ENCODE assay signal across 19 cellular contexts in the genomic region with DNA sequence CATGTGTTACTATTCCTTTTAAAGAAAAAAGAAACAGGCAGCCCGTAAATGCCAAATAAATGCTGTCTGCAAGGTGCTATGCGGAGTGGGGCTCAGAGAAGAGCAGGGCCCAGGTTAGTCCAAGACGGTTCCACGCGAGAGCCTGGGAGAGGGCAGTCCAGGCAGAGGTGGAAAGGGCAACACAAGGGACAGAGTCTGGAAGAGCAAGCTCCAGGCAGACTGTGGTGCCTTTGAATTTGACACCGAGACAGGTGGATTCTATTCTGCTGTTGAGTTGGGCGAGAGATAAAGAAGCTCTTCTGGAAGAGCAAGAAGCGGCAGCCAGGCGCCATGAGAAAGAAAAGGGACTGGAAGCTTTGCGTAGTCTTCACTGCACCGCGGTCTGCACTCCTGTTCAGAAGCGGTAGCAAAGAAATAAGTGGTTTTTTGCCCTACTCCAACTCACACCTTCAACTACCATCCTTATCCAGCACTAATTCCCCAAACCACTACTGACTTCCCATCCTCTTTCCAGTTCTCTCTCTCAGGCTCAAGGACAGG. TPM values are rescaled to one million over a fixed set of nuclear protein-coding genes. Genes with fewer than 3 reads are reported as not detected.
DNase-seq lines count a peak whose midpoint lies in the region; ATAC-seq and TF ChIP-seq lines count a peak whose summit lies in the region.
"Had no signal": no experiment of that assay in that cellular context is flagged by ENCODE, and none has a peak within 500 bp of the region (broad histone marks: within the 10 kb centered on the region; RNA-seq: fewer than 3 reads in every experiment).

No MANE protein-coding gene starts in this region.

- no peak overlapping the region for H3K4me3 ChIP-seq in GM23248
- H3K4me3 ChIP-seq: A549, SK-N-MC, vagina had no signal

- peak overlapping the region; percentile 65 for H3K4me3 Mint-ChIP-seq in activated CD4-positive, alpha-beta T cell treated with anti-CD3 and anti-CD28 coated beads, Interleukin-2, amount 10 ng/mL, durations not matched to agents 24 days and 14 days
- H3K4me3 Mint-ChIP-seq in IgD-negative memory B cell (peak overlapping the region; percentile 32 to 87 (median 81)), natural killer cell (peak overlapping the region; percentile 84)
- H3K4me3 Mint-ChIP-seq in activated naive CD8-positive, alpha-beta T cell: peak overlapping the region; percentile 75

- intact Hi-C loops in activated CD4-positive, alpha-beta T cell treated with anti-CD3 and anti-CD28 coated beads, Interleukin-2, amount 10 ng/mL, durations not matched to agents 24 days and 14 days (cut with micrococcal nuclease): no loop called here
- intact Hi-C loops in natural killer cell (cut with micrococcal nuclease): no loop called here

- no peak for TF ChIP-seq CTCF in natural killer cell (IDR thresholded peaks at IDR 0.05)

- no peak overlapping the region for H2AFZ ChIP-seq in GM23248

- no peak for DNase-seq in activated CD4-positive, alpha-beta T cell treated with anti-CD3 and anti-CD28 coated beads, Interleukin-2, amount 10 ng/mL, durations not matched to agents 24 days and 14 days
- no peak for DNase-seq in activated CD4-positive, alpha-beta T cell treated with anti-CD3 and anti-CD28 coated beads, Interleukin-2, amount 50 U/mL, for 4 hours
- DNase-seq in natural killer cell: no peak
- no peak for DNase-seq in caudate nucleus (lab: John Stamatoyannopoulos, UW)
- no peak for DNase-seq in GM23248
- DNase-seq: Calu3; effector CD4-positive, alpha-beta T cell; NCI-H1694 treated with DMSO at 0.1 percent for 48 hours; NCI-H510A treated with DMSO at 0.1 percent for 48 hours had no signal

- H4K20me1 ChIP-seq in GM23248 (ENCODE audit: insufficient read depth): peaks cover 13% of the 10 kb centered on the region; the same call in 1 of the 2 replicates

- ATAC-seq in natural killer cell (no peak), HG03097 (IDR thresholded peaks at IDR 0.05; ENCODE audit: low FRiP score, unreplicated experiment) (no peak)
- ATAC-seq: A549, sciatic nerve had no signal

- peaks cover 98% of the 10 kb centered on the region for H3K79me2 ChIP-seq in GM23248 (ENCODE audit: insufficient read depth)

- H3K36me3 Mint-ChIP-seq in activated CD4-positive, alpha-beta T cell treated with anti-CD3 and anti-CD28 coated beads, Interleukin-2, amount 10 ng/mL, durations not matched to agents 24 days and 14 days (ENCODE audit: low read depth): peaks cover 7% of the 10 kb centered on the region
- H3K36me3 Mint-ChIP-seq in IgD-negative memory B cell: peaks cover 6% of the 10 kb centered on the region
- no peaks in the 10 kb centered on the region for H3K36me3 Mint-ChIP-seq in activated naive CD8-positive, alpha-beta T cell
- no peaks in the 10 kb centered on the region for H3K36me3 Mint-ChIP-seq in natural killer cell

- H3K27me3 Mint-ChIP-seq in activated CD4-positive, alpha-beta T cell treated with anti-CD3 and anti-CD28 coated beads, Interleukin-2, amount 10 ng/mL, durations not matched to agents 24 days and 14 days: no peaks in the 10 kb centered on the region
- H3K27me3 Mint-ChIP-seq in IgD-negative memory B cell (no peaks in the 10 kb centered on the region), natural killer cell (ENCODE audit: low read depth in 2 of 2) (no peaks in the 10 kb centered on the region)
- no peaks in the 10 kb centered on the region for H3K27me3 Mint-ChIP-seq in activated naive CD8-positive, alpha-beta T cell

- H3K9me3 ChIP-seq in GM23248 (ENCODE audit: low read depth): no peaks in the 10 kb centered on the region
- H3K9me3 ChIP-seq: A549, neutrophil, vagina had no signal

- H3K27ac Mint-ChIP-seq in activated CD4-positive, alpha-beta T cell treated with anti-CD3 and anti-CD28 coated beads, Interleukin-2, amount 10 ng/mL, durations not matched to agents 24 days and 14 days: peak overlapping the region; percentile 86
- peak overlapping the region; percentile 82 to 97 (median 90) for H3K27ac Mint-ChIP-seq in IgD-negative memory B cell
- peak overlapping the region; percentile 85 for H3K27ac Mint-ChIP-seq in activated naive CD8-positive, alpha-beta T cell
- H3K27ac Mint-ChIP-seq in natural killer cell: peak overlapping the region; percentile 93 to 94

- H3K9ac ChIP-seq in GM23248: no peak overlapping the region

- H3K27ac ChIP-seq in caudate nucleus (ENCODE audit: low read depth, low read length) (no peak overlapping the region), GM23248 (no peak overlapping the region)
- H3K27ac ChIP-seq: A549, HL-60, neutrophil, SK-N-MC, vagina, VCaP had no signal

- H3K27me3 ChIP-seq in GM23248 (replicated peaks; ENCODE audit: insufficient read depth): no peaks in the 10 kb centered on the region
- H3K27me3 ChIP-seq: neutrophil, vagina had no signal

- no peaks in the 10 kb centered on the region for H3F3A ChIP-seq in GM23248 (ENCODE audit: insufficient read depth)

- H3K9me2 ChIP-seq in GM23248 (ENCODE audit: insufficient read depth): no peaks in the 10 kb centered on the region

- 96 to 97% methylated on average over 13 of the region's 13 CpGs for WGBS in GM23248 (ENCODE audit: low coverage in 1 of 2, low lambda C conversion rate in 2 of 2, missing lambda C conversion rate in 2 of 2), 2 experiments

- H3K9me3 Mint-ChIP-seq in activated CD4-positive, alpha-beta T cell treated with anti-CD3 and anti-CD28 coated beads, Interleukin-2, amount 10 ng/mL, durations not matched to agents 24 days and 14 days: no peaks in the 10 kb centered on the region
- no peaks in the 10 kb centered on the region for H3K9me3 Mint-ChIP-seq in IgD-negative memory B cell
- H3K9me3 Mint-ChIP-seq in activated naive CD8-positive, alpha-beta T cell (ENCODE audit: low read depth): no peaks in the 10 kb centered on the region
- H3K9me3 Mint-ChIP-seq in natural killer cell: no peaks in the 10 kb centered on the region

- in situ Hi-C loops in GM23248 (cut with MboI): no loop called here

- peaks cover 18% of the 10 kb centered on the region; the same call in 1 of the 2 replicates for H3K4me1 ChIP-seq in GM23248 (ENCODE audit: insufficient read depth)

- peaks cover 79% of the 10 kb centered on the region for H3K4me1 Mint-ChIP-seq in activated CD4-positive, alpha-beta T cell treated with anti-CD3 and anti-CD28 coated beads, Interleukin-2, amount 10 ng/mL, durations not matched to agents 24 days and 14 days
- peaks cover 76 to 79% (median 77%) of the 10 kb centered on the region in 3 donors for H3K4me1 Mint-ChIP-seq in IgD-negative memory B cell
- H3K4me1 Mint-ChIP-seq in activated naive CD8-positive, alpha-beta T cell (ENCODE audit: low read depth): peaks cover 91% of the 10 kb centered on the region
- H3K4me1 Mint-ChIP-seq in natural killer cell: peaks cover 94 to 95% of the 10 kb centered on the region in 2 donors

- no peak overlapping the region for H3K4me2 ChIP-seq in GM23248 (ENCODE audit: unreplicated experiment)
- H3K4me2 ChIP-seq: A549 had no signal

- no peaks in the 10 kb centered on the region for H3K36me3 ChIP-seq in GM23248 (ENCODE audit: low read depth)
- H3K36me3 ChIP-seq: vagina had no signal

RNA-seq across cellular contexts. Expression of a gene that starts 55.5 kb away (rescaled TPM):
- total RNA-seq in activated CD4-positive, alpha-beta T cell treated with anti-CD3 and anti-CD28 coated beads, Interleukin-2, amount 10 ng/mL, durations not matched to agents 24 days and 14 days: 126 and 131 TPM in 2 replicates
- 210 TPM for polyA plus RNA-seq in IgD-negative memory B cell
- 100 to 1,000 TPM; 437 to 514 (median 457) TPM for total RNA-seq in natural killer cell
- total RNA-seq in GM23248 (2014; rRNA removed; shearing (Covaris generic)): 10.4 and 16.8 TPM in 2 replicates
- 11.7 TPM in 2 replicates for polyA plus RNA-seq in GM23248 (2016; fragmentation: Nextera tagmentation; extraction: Ambion mirVana)
